Comparison of ENCODE assay signal across 8 cellular contexts in genomic region chr14:72518809-72519377, GRCh38.
DNase-seq lines count a peak whose midpoint lies in the region; ATAC-seq and TF ChIP-seq lines count a peak whose summit lies in the region.

No MANE protein-coding gene starts in this region.

- H3K27me3 Mint-ChIP-seq in T-helper 17 cell (no peaks in the 10 kb centered on the region), natural killer cell (ENCODE audit: low read depth in 2 of 2) (peaks cover 30 to 36% of the 10 kb centered on the region in 2 donors)

- H3K4me3 Mint-ChIP-seq in T-helper 17 cell, result peak overlapping the region; percentile 79
- H3K4me3 Mint-ChIP-seq in natural killer cell, result peak overlapping the region; percentile 31

- intact Hi-C loops in natural killer cell (cut with micrococcal nuclease), result loop anchor here (2.0 kb wide), 4 partner anchors 14 to 76 kb away; no protein-coding TSS in a partner anchor

- H3K4me1 Mint-ChIP-seq in T-helper 17 cell, result peaks cover 31% of the 10 kb centered on the region
- H3K4me1 Mint-ChIP-seq in natural killer cell, result peaks cover 67 to 73% of the 10 kb centered on the region in 2 donors

- H3K36me3 Mint-ChIP-seq in T-helper 17 cell (ENCODE audit: low read depth) (no peaks in the 10 kb centered on the region), natural killer cell (peaks cover 14% of the 10 kb centered on the region)

- H3K27ac Mint-ChIP-seq in T-helper 17 cell (peak overlapping the region; percentile 69), natural killer cell (peak overlapping the region; percentile 73 to 82)

- no peaks in the 10 kb centered on the region for H3K9me3 ChIP-seq in T-helper 17 cell (ENCODE audit: control insufficient read depth, low read length, poor library complexity, severe bottlenecking)

- no peak for TF ChIP-seq CTCF in natural killer cell (IDR thresholded peaks at IDR 0.05)

- peak; percentile 61 for ATAC-seq in GM19035 (IDR thresholded peaks at IDR 0.05; ENCODE audit: unreplicated experiment)
- peak; percentile 40 for ATAC-seq in HG03060 (IDR thresholded peaks at IDR 0.05; ENCODE audit: low read depth, unreplicated experiment)
- peak; percentile 86 for ATAC-seq in T-helper 17 cell
- ATAC-seq in natural killer cell, result peak; percentile 66 to 84 (median 80)

- no peaks in the 10 kb centered on the region for H3K9me3 Mint-ChIP-seq in natural killer cell

- DNase-seq in T-helper 17 cell (no peak), natural killer cell (peak; percentile 35), amygdala (lab: John Stamatoyannopoulos, UW) (no peak), NCI-H2107 treated with DMSO at 0.1 percent for 48 hours (lab: John Stamatoyannopoulos, UW; ENCODE audit: unreplicated experiment) (no peak), pons (ENCODE audit: low spot score) (no peak)
- no peak for DNase-seq in effector CD8-positive, alpha-beta T cell (lab: John Stamatoyannopoulos, UW)
